Comparison of ENCODE assay signal across 18 cellular contexts in genomic region chr11:35717043-35717442, GRCh38. TPM values are rescaled to one million over a fixed set of nuclear protein-coding genes. Genes with fewer than 3 reads are reported as not detected.
A peak's percentile ranks its signal among the peaks of the same experiment; 100 is the strongest.
DNase-seq lines count a peak whose midpoint lies in the region; ATAC-seq, FAIRE-seq and TF ChIP-seq lines count a peak whose summit lies in the region.
"Had no signal": no experiment of that assay in that cellular context is flagged by ENCODE, and none has a peak within 500 bp of the region (broad histone marks: within the 10 kb centered on the region; RNA-seq: fewer than 3 reads in every experiment).

No MANE protein-coding gene starts in this region.

- H3K27me3 ChIP-seq in smooth muscle cell (ENCODE audit: low read depth) = no peaks in the 10 kb centered on the region
- H3K27me3 ChIP-seq: right lobe of liver had no signal

- H3K4me2 ChIP-seq in smooth muscle cell = no peak overlapping the region

- no peak overlapping the region for H3K4me3 ChIP-seq in smooth muscle cell
- H3K4me3 ChIP-seq: right lobe of liver had no signal

- DNase-seq in COLO668 (lab: John Stamatoyannopoulos, UW; ENCODE audit: unreplicated experiment) (peak; percentile 20), GM12891 (ENCODE audit: insufficient read length, low spot score) (no peak), RKO (ENCODE audit: low spot score) (peak; percentile 15), glutamatergic neuron (peak; percentile 24), NCI-H2107 (lab: John Stamatoyannopoulos, UW) (no peak), smooth muscle cell (lab: John Stamatoyannopoulos, UW; ENCODE audit: unreplicated experiment) (no peak), NCI-H1092 treated with DMSO at 0.1 percent for 48 hours (lab: John Stamatoyannopoulos, UW) (no peak)
- DNase-seq: activated CD8-positive, alpha-beta memory T cell treated with anti-CD3 and anti-CD28 coated beads, Interleukin-2, amount 50 U/mL, for 4 hours; activated naive CD8-positive, alpha-beta T cell treated with anti-CD3 and anti-CD28 coated beads, Interleukin-2, amount 50 U/mL, for 24 hours; cortex of kidney; foreskin melanocyte; kidney glomerular epithelial cell; NCI-H226; right lobe of liver; SHP77 treated with DMSO at 0.1 percent for 48 hours had no signal

- H4K20me1 ChIP-seq in smooth muscle cell (ENCODE audit: low read depth) = peaks cover 100% of the 10 kb centered on the region

- H3K36me3 ChIP-seq in smooth muscle cell (ENCODE audit: low read depth) = no peaks in the 10 kb centered on the region
- H3K36me3 ChIP-seq: right lobe of liver had no signal

- H3K27ac ChIP-seq in smooth muscle cell (ENCODE audit: low read depth) = no peak overlapping the region
- H3K27ac ChIP-seq: HL-60, right lobe of liver had no signal

- WGBS in smooth muscle cell (ENCODE audit: low lambda C conversion rate) = 84% methylated on average over 2 of the region's 2 CpGs

- H3K9ac ChIP-seq in smooth muscle cell (ENCODE audit: low read depth) = no peak overlapping the region

- no peaks in the 10 kb centered on the region for H3K27me3 Mint-ChIP-seq in glutamatergic neuron (ENCODE audit: unreplicated experiment)
- H3K27me3 Mint-ChIP-seq: activated naive CD8-positive, alpha-beta T cell treated with anti-CD3 and anti-CD28 coated beads, Interleukin-2, amount 50 U/mL, for 24 hours had no signal

- H3K36me3 Mint-ChIP-seq in glutamatergic neuron (ENCODE audit: unreplicated experiment) = no peaks in the 10 kb centered on the region

- ATAC-seq in GM19351 (IDR thresholded peaks at IDR 0.05; ENCODE audit: unreplicated experiment) = no peak
- ATAC-seq: activated naive CD8-positive, alpha-beta T cell treated with anti-CD3 and anti-CD28 coated beads, Interleukin-2, amount 50 U/mL, for 24 hours had no signal

- peaks cover 5% of the 10 kb centered on the region for H3K4me1 ChIP-seq in smooth muscle cell (ENCODE audit: low read depth)

- H3K4me1 Mint-ChIP-seq in glutamatergic neuron (ENCODE audit: low read depth, unreplicated experiment) = peaks cover 7% of the 10 kb centered on the region

- H3F3A ChIP-seq in smooth muscle cell (ENCODE audit: low read depth) = peaks cover 5% of the 10 kb centered on the region

- no peak overlapping the region for H2AFZ ChIP-seq in smooth muscle cell (ENCODE audit: low read depth)

- TF ChIP-seq POLR2A in GM12891 (IDR thresholded peaks at IDR 0.05; ENCODE audit: low read depth, low read length) = no peak

- peak overlapping the region; percentile 35 for H3K27ac Mint-ChIP-seq in glutamatergic neuron (ENCODE audit: unreplicated experiment)
- H3K27ac Mint-ChIP-seq: activated naive CD8-positive, alpha-beta T cell treated with anti-CD3 and anti-CD28 coated beads, Interleukin-2, amount 50 U/mL, for 24 hours had no signal

- no peak for TF ChIP-seq CTCF in glutamatergic neuron (IDR thresholded peaks at IDR 0.05; ENCODE audit: partially characterized antibody, unreplicated experiment)
- TF ChIP-seq CTCF in smooth muscle cell (IDR thresholded peaks at IDR 0.05; ENCODE audit: borderline replicate concordance, insufficient read depth, poor library complexity, severe bottlenecking) = no peak

- H3K4me3 Mint-ChIP-seq in glutamatergic neuron (ENCODE audit: unreplicated experiment) = no peak overlapping the region
- H3K4me3 Mint-ChIP-seq: activated naive CD8-positive, alpha-beta T cell treated with anti-CD3 and anti-CD28 coated beads, Interleukin-2, amount 50 U/mL, for 24 hours; CD14-positive monocyte had no signal

- peaks cover 75% of the 10 kb centered on the region for H3K79me2 ChIP-seq in smooth muscle cell (ENCODE audit: low read depth)

- FAIRE-seq in GM12891 (lab: Jason Lieb, UNC) = peak; percentile 43

- H3K9me3 ChIP-seq in smooth muscle cell (replicated peaks; ENCODE audit: low read depth) = no peaks in the 10 kb centered on the region
- H3K9me3 ChIP-seq: right lobe of liver had no signal

- H3K9me3 Mint-ChIP-seq in glutamatergic neuron (ENCODE audit: unreplicated experiment) = no peaks in the 10 kb centered on the region

TF ChIP-seq in GM12891, 5 proteins besides CTCF, POLR2A, EP300 and RAD21:
- TF ChIP-seq POU2F2 (IDR thresholded peaks at IDR 0.05; ENCODE audit: low read depth, low read length) (no peak), PAX5 (IDR thresholded peaks at IDR 0.05; ENCODE audit: insufficient read depth, low read length, severe bottlenecking) (no peak), TAF1 (IDR thresholded peaks at IDR 0.05; ENCODE audit: low read depth, low read length) (no peak), SPI1 (IDR thresholded peaks at IDR 0.05; ENCODE audit: low read depth, low read length) (no peak), POLR2AphosphoS5 (IDR thresholded peaks at IDR 0.05; ENCODE audit: low read depth, low read length) (no peak)

RNA-seq across cellular contexts. Expression of gene TRIM44, which starts 54.5 kb away (rescaled TPM):
- 21.5 TPM for polyA plus RNA-seq in GM12891 (2012; ENCODE audit: low read depth, missing spikeins)
- total RNA-seq in glutamatergic neuron (ENCODE audit: unreplicated experiment) (53.3 TPM), smooth muscle cell (20.9 and 29.7 TPM in 2 replicates)
- polyA plus RNA-seq in smooth muscle cell = 32.9 and 36.7 TPM in 2 replicates

Comparison
In these comparisons a context has a peak if more than half of its experiments do, and no peak if none do; other contexts are left out.
1. DNase-seq: peak in COLO668 (single experiment), RKO (single experiment) and glutamatergic neuron (single experiment); none in GM12891 (single experiment), NCI-H2107 (single experiment), smooth muscle cell (single experiment) and NCI-H1092 treated with DMSO at 0.1 percent for 48 hours (single experiment).